In genomic region chr6:149318581-149319286, GRCh38 we compare ENCODE assay signal across 8 cellular contexts. TPM values are rescaled to one million over a fixed set of nuclear protein-coding genes. Genes with fewer than 3 reads are reported as not detected.
DNase-seq lines count a peak whose midpoint lies in the region; ATAC-seq and TF ChIP-seq lines count a peak whose summit lies in the region.

No MANE protein-coding gene starts in this region.

- H3K4me3 ChIP-seq in IMR-90 (ENCODE audit: insufficient read depth, low read depth, low read length) (peak overlapping the region; percentile 99), iPS DF 6.9 (ENCODE audit: low read length) (peak overlapping the region; percentile 84; the same call in 1 of the 2 replicates), skeletal muscle cell (ENCODE audit: low read depth, low read length) (peak overlapping the region; percentile 91)

- H2AK9ac ChIP-seq in IMR-90 (replicated peaks; ENCODE audit: low read depth, low read length, poor library complexity): peak overlapping the region; percentile 86

- H3K18ac ChIP-seq in IMR-90 (ENCODE audit: low read depth, low read length): peak overlapping the region; percentile 89

- H3K36me3 Mint-ChIP-seq in CD14-positive monocyte: peaks cover 0 to 2% of the 10 kb centered on the region in 2 donors

- H3K4me2 ChIP-seq in IMR-90 (ENCODE audit: low read depth, low read length): peak overlapping the region; percentile 100

- H3K4me1 Mint-ChIP-seq in CD14-positive monocyte: peaks cover 42% of the 10 kb centered on the region

- H3K36me3 ChIP-seq in IMR-90 (ENCODE audit: control insufficient read depth, insufficient read depth, low read length) (no peaks in the 10 kb centered on the region), iPS DF 6.9 (ENCODE audit: control insufficient read depth, insufficient read depth, low read length) (no peaks in the 10 kb centered on the region)

- ATAC-seq in GM18505 (IDR thresholded peaks at IDR 0.05; ENCODE audit: unreplicated experiment) (no peak), IMR-90 (ENCODE audit: low read depth) (no peak)

- H3K27me3 ChIP-seq in IMR-90 (ENCODE audit: control insufficient read depth, insufficient read depth, low read length): no peaks in the 10 kb centered on the region; the same call in 1 of the 2 replicates
- H3K27me3 ChIP-seq in iPS DF 6.9 (ENCODE audit: control insufficient read depth, insufficient read depth, low read length): no peaks in the 10 kb centered on the region

- peaks cover 4% of the 10 kb centered on the region for H3K4me1 ChIP-seq in IMR-90 (ENCODE audit: control insufficient read depth, insufficient read depth, low read length)
- no peaks in the 10 kb centered on the region for H3K4me1 ChIP-seq in iPS DF 6.9 (ENCODE audit: control insufficient read depth, insufficient read depth, low read length)

- peak overlapping the region; percentile 93 to 96 for H3K4me3 Mint-ChIP-seq in CD14-positive monocyte

- peak overlapping the region; percentile 81 for H3K4ac ChIP-seq in IMR-90 (ENCODE audit: low read depth, low read length)

- H2BK5ac ChIP-seq in IMR-90 (ENCODE audit: low read depth, low read length, poor library complexity, severe bottlenecking): peak overlapping the region; percentile 78

- H3K23ac ChIP-seq in IMR-90 (ENCODE audit: low read depth, low read length): peak overlapping the region; percentile 79

- WGBS in IMR-90 (ENCODE audit: extremely low coverage in 2 of 2, insufficient read length in 1 of 2), 2 experiments: 10% methylated on average over 2 of the region's 14 CpGs; no CpG with 5 or more reads in 1 of the 2 experiments
- WGBS in iPS DF 6.9 (ENCODE audit: insufficient coverage, insufficient read length): no CpG with 5 or more reads among the region's 14 CpGs

- H4K5ac ChIP-seq in IMR-90 (ENCODE audit: low read depth, low read length): peak overlapping the region; percentile 70

- H3K56ac ChIP-seq in IMR-90 (ENCODE audit: extremely low read depth, insufficient read depth, low read length): 0 out of 2 replicates have a peak overlapping the region, but pooled peaks have one; percentile 39

- peak overlapping the region; percentile 14; the same call in 1 of the 2 replicates for H4K91ac ChIP-seq in IMR-90 (ENCODE audit: insufficient read depth, low read depth, low read length)

- peak overlapping the region in 1 of 2 experiments; percentile 44; a peak in 1 of 4 replicates for H4K8ac ChIP-seq in IMR-90 (ENCODE audit: low read depth in 2 of 2, low read length in 2 of 2)

- peak overlapping the region; percentile 77; the same call in 1 of the 2 replicates for H2AK5ac ChIP-seq in IMR-90 (ENCODE audit: low read depth, low read length)

- in situ Hi-C loops in IMR-90 (cut with MboI; ENCODE audit: low sequenced_read_pairs): no loop called here

- no peaks in the 10 kb centered on the region for H3K9me3 Mint-ChIP-seq in CD14-positive monocyte

- POLR2A ChIA-PET in IMR-90 (lab: Charles Lee; ENCODE audit: unreplicated experiment): no interaction called here

- 0 out of 2 replicates have a peak overlapping the region, but pooled peaks have one; percentile 16 for H2BK120ac ChIP-seq in IMR-90 (ENCODE audit: low read depth, low read length)

- TF ChIP-seq POLR2A in GM18505 (IDR thresholded peaks at IDR 0.05; ENCODE audit: borderline replicate concordance, extremely low read depth, insufficient read depth, insufficient read length): peak; percentile 37
- TF ChIP-seq POLR2A in IMR-90 (IDR thresholded peaks at IDR 0.05; ENCODE audit: low read depth, low read length): no peak

- H3K27ac ChIP-seq in IMR-90 (ENCODE audit: insufficient read depth, low read length) (peak overlapping the region; percentile 97), iPS DF 6.9 (ENCODE audit: low read length) (no peak overlapping the region)

- no peak for TF ChIP-seq CTCF in CD14-positive monocyte (IDR thresholded peaks at IDR 0.05)
- no peak for TF ChIP-seq CTCF in IMR-90 (conservative IDR thresholded peaks at IDR 0.05; ENCODE audit: low read depth, low read length)

- H2BK20ac ChIP-seq in IMR-90 (ENCODE audit: low read depth, low read length): no peak overlapping the region

- BruUV-seq in IMR-90 (replicated peaks; lab: Mats Ljungman, UMichigan): no TSS peak

- H2BK15ac ChIP-seq in IMR-90 (ENCODE audit: low read depth, low read length): peak overlapping the region; percentile 6; the same call in 1 of the 3 replicates

- peaks cover 0 to 31% of the 10 kb centered on the region in 2 experiments; a peak in 3 of 4 replicates for H3K79me1 ChIP-seq in IMR-90 (ENCODE audit: low read depth in 1 of 2, low read length in 2 of 2)

- TF ChIP-seq RAD21 in IMR-90 (IDR thresholded peaks at IDR 0.05; ENCODE audit: low read length): no peak

- H3K9me3 ChIP-seq in IMR-90 (ENCODE audit: control insufficient read depth, insufficient read depth, low read length) (no peaks in the 10 kb centered on the region), iPS DF 6.9 (ENCODE audit: control insufficient read depth, insufficient read depth, low read length) (no peaks in the 10 kb centered on the region; the same call in 1 of the 2 replicates)

- peak overlapping the region; percentile 24 for H2AFZ ChIP-seq in IMR-90 (replicated peaks; ENCODE audit: low read length, poor library complexity)

- peak overlapping the region; percentile 91; the same call in 1 of the 2 replicates for H3K14ac ChIP-seq in IMR-90 (replicated peaks; ENCODE audit: low read depth, low read length)

- peak overlapping the region; percentile 91 to 97 (median 94) for H3K27ac Mint-ChIP-seq in CD14-positive monocyte

- CTCF ChIA-PET in IMR-90 (lab: Yijun Ruan, JAX): interaction anchor here (1.2 kb wide), 1 partner anchor 14 kb away, joined by 3 read pairs; no protein-coding TSS in a partner anchor

- peaks cover 3% of the 10 kb centered on the region for H3K9me1 ChIP-seq in IMR-90 (ENCODE audit: insufficient read depth, low read length)

- peaks cover 49% of the 10 kb centered on the region; the same call in 1 of the 2 replicates for H4K20me1 ChIP-seq in IMR-90 (ENCODE audit: insufficient read depth, low read length)

- H3K9ac ChIP-seq in IMR-90 (ENCODE audit: low read depth, low read length): peak overlapping the region; percentile 94

- no peak for DNase-seq in CD14-positive monocyte (ENCODE audit: low spot score)
- no peak for DNase-seq in IMR-90
- DNase-seq in activated T-helper 1 cell treated with Interleukin-2 at 50 U/mL for 16 hours (ENCODE audit: low read depth): peak; percentile 20
- DNase-seq in iPS DF 6.9 (ENCODE audit: low read depth, low spot score): no peak
- no peak for DNase-seq in skeletal muscle cell (ENCODE audit: low read depth)
- DNase-seq in SKM-1 (lab: John Stamatoyannopoulos, UW; ENCODE audit: unreplicated experiment): no peak
- DNase-seq in HuH-7 (ENCODE audit: low spot score): no peak

- H3K27me3 Mint-ChIP-seq in CD14-positive monocyte (ENCODE audit: low read depth in 3 of 3): no peaks in the 10 kb centered on the region

- dilution Hi-C loops in IMR-90 (cut with HindIII; ENCODE audit: low sequenced_read_pairs, unreplicated experiment): no loop called here

- intact Hi-C loops in CD14-positive monocyte (cut with micrococcal nuclease): loop anchor here in 1 of 2 donors (5.0 kb wide), 1 partner anchor 46 kb away; no protein-coding TSS in a partner anchor
- intact Hi-C loops in IMR-90 (cut with micrococcal nuclease): loop anchor here (1.0 to 5.0 kb wide), 4 partner anchors 16 to 236 kb away; no protein-coding TSS in a partner anchor

TF ChIP-seq in IMR-90, 13 proteins besides CTCF, POLR2A, EP300 and RAD21:
- TF ChIP-seq CEBPB (IDR thresholded peaks at IDR 0.05; ENCODE audit: low read depth, low read length): peak; percentile 56; the same call in 1 of the 2 replicates
- no peak for TF ChIP-seq MXI1 (IDR thresholded peaks at IDR 0.05; ENCODE audit: borderline replicate concordance, low read depth, low read length)
- TF ChIP-seq SMC3 (IDR thresholded peaks at IDR 0.05; ENCODE audit: low read depth, low read length): no peak

RNA-seq across cellular contexts. Expression of gene TAB2, which starts 1.2 kb away (rescaled TPM):
- 1 to 10 TPM; 3.1 to 6.0 TPM for polyA plus RNA-seq in CD14-positive monocyte
- 20.8 and 21.4 TPM in 2 replicates for total RNA-seq in IMR-90 (2012; rRNA removed)
- 23.9 and 25.3 TPM in 2 replicates for polyA plus RNA-seq in IMR-90 (2012; rRNA removed)
- 6.5 and 6.6 TPM in 2 replicates for polyA plus RNA-seq in IMR-90 (2012; cell fraction: cytosol; rRNA removed)
- polyA plus RNA-seq in IMR-90 (2012; cell fraction: nucleus; rRNA removed; ENCODE audit: low replicate concordance): 2.6 and 21.6 TPM in 2 replicates
